Comparison of ENCODE assay signal across 24 cellular contexts in the genomic region with DNA sequence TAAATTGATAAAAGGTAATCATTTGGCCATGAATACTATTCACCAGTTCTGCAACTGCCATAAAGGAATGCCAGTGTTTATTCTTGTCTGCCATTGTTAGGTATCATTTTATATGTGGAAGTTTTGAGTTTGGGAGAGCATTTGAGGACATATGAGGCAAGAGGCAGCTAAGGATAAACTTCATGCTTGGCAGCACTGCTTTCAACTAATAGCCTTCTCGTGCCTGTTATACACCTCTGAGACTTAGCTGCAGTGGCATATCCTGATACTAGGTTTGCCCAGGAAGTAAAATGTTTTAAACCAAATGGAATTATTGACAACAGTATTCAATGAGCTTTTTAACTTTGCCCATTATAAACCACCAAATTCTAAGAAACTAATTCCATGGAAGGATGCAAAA.
"Had no signal": no experiment of that assay in that cellular context is flagged by ENCODE, and none has a peak within 500 bp of the region (broad histone marks: within the 10 kb centered on the region; RNA-seq: fewer than 3 reads in every experiment).

No MANE protein-coding gene starts in this region.

- H3K27ac Mint-ChIP-seq: activated CD4-positive, alpha-beta T cell treated with anti-CD3 and anti-CD28 coated beads for 36 hours; activated CD8-positive, alpha-beta memory T cell treated with anti-CD3 and anti-CD28 coated beads, Interleukin-2, amount 10 ng/mL, durations not matched to agents 7 days and 5 days; activated CD8-positive, alpha-beta T cell treated with anti-CD3 and anti-CD28 coated beads, Interleukin-2, amount 10 ng/mL, durations not matched to agents 7 days and 5 days; activated T-helper 2 cell treated with anti-CD3 and anti-CD28 coated beads, Interferon-gamma antibody, Interleukin-2, Interleukin-4, amounts not matched to agents 10 μg/mL and 5 μg/mL and 100 μg/mL, durations not matched to agents 14 hours and 24 hours and 36 hours had no signal

- DNase-seq: activated CD4-positive, alpha-beta T cell treated with anti-CD3 and anti-CD28 coated beads for 36 hours; activated CD4-positive, CD25-positive, alpha-beta regulatory T cell; activated CD8-positive, alpha-beta memory T cell treated with anti-CD3 and anti-CD28 coated beads, Interleukin-2, amount 10 ng/mL, durations not matched to agents 7 days and 5 days; activated CD8-positive, alpha-beta T cell treated with anti-CD3 and anti-CD28 coated beads, Interleukin-2, amount 10 ng/mL, durations not matched to agents 7 days and 5 days; activated naive CD4-positive, alpha-beta T cell; activated T-cell treated with anti-CD3 and anti-CD28 coated beads, Interleukin-2, amount 50 U/mL, for 48 hours; dermis blood vessel endothelial cell; effector CD4-positive, alpha-beta T cell; lower lobe of right lung; mucosa of descending colon; retina; stimulated activated naive CD4-positive, alpha-beta T cell; T-helper 1 cell; tibial artery; upper lobe of right lung had no signal

- H3K27ac ChIP-seq: breast epithelium, foreskin keratinocyte, lower lobe of right lung, suprapubic skin, tibial artery, upper lobe of right lung had no signal

- H3K27me3 Mint-ChIP-seq: activated CD8-positive, alpha-beta memory T cell treated with anti-CD3 and anti-CD28 coated beads, Interleukin-2, amount 10 ng/mL, durations not matched to agents 7 days and 5 days; natural killer cell treated with Interleukin-12 subunit alpha and Interleukin-12 subunit beta and Interleukin-15 and Interleukin-18, amount 100 ng/mL, for 72 hours had no signal

- H3K9me3 Mint-ChIP-seq: activated T-helper 2 cell treated with anti-CD3 and anti-CD28 coated beads, Interferon-gamma antibody, Interleukin-2, Interleukin-4, amounts not matched to agents 10 μg/mL and 5 μg/mL and 100 μg/mL, durations not matched to agents 14 hours and 24 hours and 36 hours; central memory CD8-positive, alpha-beta T cell; T-helper 2 cell treated with Interferon-gamma antibody and Interleukin-4, amounts not matched to agents 5 μg/mL and 100 μg/mL, for 36 hours had no signal

- H3K4me3 ChIP-seq: breast epithelium, hepatocyte, lower lobe of right lung, mucosa of descending colon, suprapubic skin, tibial artery, upper lobe of right lung had no signal

- H3K4me3 Mint-ChIP-seq: activated CD4-positive, alpha-beta T cell treated with anti-CD3 and anti-CD28 coated beads for 36 hours; activated CD8-positive, alpha-beta memory T cell treated with anti-CD3 and anti-CD28 coated beads, Interleukin-2, amount 10 ng/mL, durations not matched to agents 7 days and 5 days; activated CD8-positive, alpha-beta T cell treated with anti-CD3 and anti-CD28 coated beads, Interleukin-2, amount 10 ng/mL, durations not matched to agents 7 days and 5 days; T-helper 2 cell treated with Interferon-gamma antibody and Interleukin-4, amounts not matched to agents 5 μg/mL and 100 μg/mL, for 36 hours had no signal

- H3K36me3 ChIP-seq: breast epithelium, lower lobe of right lung, suprapubic skin, tibial artery, upper lobe of right lung had no signal

- H3K27me3 ChIP-seq: breast epithelium, foreskin keratinocyte, hepatocyte, suprapubic skin, tibial artery, upper lobe of right lung had no signal

- ATAC-seq: activated CD4-positive, alpha-beta T cell treated with anti-CD3 and anti-CD28 coated beads for 36 hours; activated CD8-positive, alpha-beta memory T cell treated with anti-CD3 and anti-CD28 coated beads, Interleukin-2, amount 10 ng/mL, durations not matched to agents 7 days and 5 days; activated CD8-positive, alpha-beta T cell treated with anti-CD3 and anti-CD28 coated beads, Interleukin-2, amount 10 ng/mL, durations not matched to agents 7 days and 5 days; activated naive CD4-positive, alpha-beta T cell treated with anti-CD3 and anti-CD28 coated beads, Interleukin-2, amount 50 U/mL, for 72 hours; lower lobe of right lung; mucosa of descending colon; natural killer cell treated with Interleukin-12 subunit alpha and Interleukin-12 subunit beta and Interleukin-15 and Interleukin-18, amount 100 ng/mL, for 72 hours; upper lobe of right lung had no signal

- H3K36me3 Mint-ChIP-seq: activated CD8-positive, alpha-beta memory T cell treated with anti-CD3 and anti-CD28 coated beads, Interleukin-2, amount 10 ng/mL, durations not matched to agents 7 days and 5 days; activated naive CD4-positive, alpha-beta T cell treated with anti-CD3 and anti-CD28 coated beads, Interleukin-2, amount 50 U/mL, for 72 hours; natural killer cell treated with Interleukin-12 subunit alpha and Interleukin-12 subunit beta and Interleukin-15 and Interleukin-18, amount 100 ng/mL, for 72 hours had no signal

- H3K9me3 ChIP-seq: breast epithelium, lower lobe of right lung, mucosa of descending colon, suprapubic skin, tibial artery, upper lobe of right lung had no signal
